ENCODE assay signal across 2 cellular contexts in the genomic region with DNA sequence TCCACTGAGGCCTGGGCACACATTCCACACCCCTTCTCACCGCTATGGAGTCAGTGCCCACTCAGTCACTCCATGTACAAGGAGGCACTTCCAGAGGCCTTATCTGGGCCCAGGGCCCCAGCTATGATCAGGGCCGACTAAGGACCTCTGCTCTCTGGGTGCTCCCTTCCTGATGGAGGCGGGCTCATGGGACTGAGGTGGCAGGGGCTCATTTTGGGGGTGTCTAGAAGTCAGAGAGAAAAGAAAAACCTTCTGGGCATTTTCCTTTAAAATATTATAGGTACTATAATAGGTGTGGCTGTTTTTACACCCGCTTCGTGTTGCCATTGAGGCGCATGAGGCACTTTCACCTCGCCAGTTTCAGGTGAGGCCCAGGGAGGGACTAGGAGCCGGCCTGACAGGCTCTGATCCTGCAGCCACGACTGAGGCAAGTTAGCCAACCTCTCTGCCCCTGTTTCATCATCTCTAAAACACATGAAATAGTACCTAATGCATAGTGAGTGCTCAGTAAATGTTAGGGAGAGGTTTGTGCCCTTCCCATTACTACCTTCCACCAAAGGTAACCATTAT.
TF ChIP-seq lines count a peak whose summit lies in the region.

No MANE protein-coding gene starts in this region.

TF ChIP-seq in SK-N-SH, 30 proteins besides CTCF, POLR2A, EP300 and RAD21 (continued from another document):
- TF ChIP-seq SIN3A (IDR thresholded peaks at IDR 0.05; ENCODE audit: borderline replicate concordance, low read depth, low read length) = no peak
- TF ChIP-seq, protein P1, sequence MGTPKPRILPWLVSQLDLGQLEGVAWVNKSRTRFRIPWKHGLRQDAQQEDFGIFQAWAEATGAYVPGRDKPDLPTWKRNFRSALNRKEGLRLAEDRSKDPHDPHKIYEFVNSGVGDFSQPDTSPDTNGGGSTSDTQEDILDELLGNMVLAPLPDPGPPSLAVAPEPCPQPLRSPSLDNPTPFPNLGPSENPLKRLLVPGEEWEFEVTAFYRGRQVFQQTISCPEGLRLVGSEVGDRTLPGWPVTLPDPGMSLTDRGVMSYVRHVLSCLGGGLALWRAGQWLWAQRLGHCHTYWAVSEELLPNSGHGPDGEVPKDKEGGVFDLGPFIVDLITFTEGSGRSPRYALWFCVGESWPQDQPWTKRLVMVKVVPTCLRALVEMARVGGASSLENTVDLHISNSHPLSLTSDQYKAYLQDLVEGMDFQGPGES (IDR thresholded peaks at IDR 0.05; ENCODE audit: low read depth, low read length) = no peak
- TF ChIP-seq, protein P2, sequence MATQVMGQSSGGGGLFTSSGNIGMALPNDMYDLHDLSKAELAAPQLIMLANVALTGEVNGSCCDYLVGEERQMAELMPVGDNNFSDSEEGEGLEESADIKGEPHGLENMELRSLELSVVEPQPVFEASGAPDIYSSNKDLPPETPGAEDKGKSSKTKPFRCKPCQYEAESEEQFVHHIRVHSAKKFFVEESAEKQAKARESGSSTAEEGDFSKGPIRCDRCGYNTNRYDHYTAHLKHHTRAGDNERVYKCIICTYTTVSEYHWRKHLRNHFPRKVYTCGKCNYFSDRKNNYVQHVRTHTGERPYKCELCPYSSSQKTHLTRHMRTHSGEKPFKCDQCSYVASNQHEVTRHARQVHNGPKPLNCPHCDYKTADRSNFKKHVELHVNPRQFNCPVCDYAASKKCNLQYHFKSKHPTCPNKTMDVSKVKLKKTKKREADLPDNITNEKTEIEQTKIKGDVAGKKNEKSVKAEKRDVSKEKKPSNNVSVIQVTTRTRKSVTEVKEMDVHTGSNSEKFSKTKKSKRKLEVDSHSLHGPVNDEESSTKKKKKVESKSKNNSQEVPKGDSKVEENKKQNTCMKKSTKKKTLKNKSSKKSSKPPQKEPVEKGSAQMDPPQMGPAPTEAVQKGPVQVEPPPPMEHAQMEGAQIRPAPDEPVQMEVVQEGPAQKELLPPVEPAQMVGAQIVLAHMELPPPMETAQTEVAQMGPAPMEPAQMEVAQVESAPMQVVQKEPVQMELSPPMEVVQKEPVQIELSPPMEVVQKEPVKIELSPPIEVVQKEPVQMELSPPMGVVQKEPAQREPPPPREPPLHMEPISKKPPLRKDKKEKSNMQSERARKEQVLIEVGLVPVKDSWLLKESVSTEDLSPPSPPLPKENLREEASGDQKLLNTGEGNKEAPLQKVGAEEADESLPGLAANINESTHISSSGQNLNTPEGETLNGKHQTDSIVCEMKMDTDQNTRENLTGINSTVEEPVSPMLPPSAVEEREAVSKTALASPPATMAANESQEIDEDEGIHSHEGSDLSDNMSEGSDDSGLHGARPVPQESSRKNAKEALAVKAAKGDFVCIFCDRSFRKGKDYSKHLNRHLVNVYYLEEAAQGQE (IDR thresholded peaks at IDR 0.05; ENCODE audit: low read depth, low read length) = no peak
- TF ChIP-seq FOXM1 (IDR thresholded peaks at IDR 0.05; ENCODE audit: low read depth) = no peak
- TF ChIP-seq YY1 (IDR thresholded peaks at IDR 0.05; ENCODE audit: low read depth) = no peak
- TF ChIP-seq FOSL2 (IDR thresholded peaks at IDR 0.05; ENCODE audit: borderline replicate concordance, low read depth) = no peak
- no peak for TF ChIP-seq GABPA (IDR thresholded peaks at IDR 0.05; ENCODE audit: low read depth)
- TF ChIP-seq PBX3 (IDR thresholded peaks at IDR 0.05) = no peak
- TF ChIP-seq TAF1 (IDR thresholded peaks at IDR 0.05; ENCODE audit: borderline replicate concordance, low read depth, low read length) = no peak
- TF ChIP-seq EZH2phosphoT487 (IDR thresholded peaks at IDR 0.05; ENCODE audit: borderline replicate concordance, low read depth) = no peak
- no peak for TF ChIP-seq JUND (IDR thresholded peaks at IDR 0.05)
- TF ChIP-seq MXI1 (IDR thresholded peaks at IDR 0.05; ENCODE audit: low read depth, low read length) = no peak
- TF ChIP-seq RCOR1 (IDR thresholded peaks at IDR 0.05; ENCODE audit: low read length) = no peak
- no peak for TF ChIP-seq TEAD4 (IDR thresholded peaks at IDR 0.05; ENCODE audit: borderline replicate concordance, insufficient read depth)
- TF ChIP-seq GATA2 (CRISPR knock-in tag; IDR thresholded peaks at IDR 0.05) = no peak
- TF ChIP-seq, protein P3, sequence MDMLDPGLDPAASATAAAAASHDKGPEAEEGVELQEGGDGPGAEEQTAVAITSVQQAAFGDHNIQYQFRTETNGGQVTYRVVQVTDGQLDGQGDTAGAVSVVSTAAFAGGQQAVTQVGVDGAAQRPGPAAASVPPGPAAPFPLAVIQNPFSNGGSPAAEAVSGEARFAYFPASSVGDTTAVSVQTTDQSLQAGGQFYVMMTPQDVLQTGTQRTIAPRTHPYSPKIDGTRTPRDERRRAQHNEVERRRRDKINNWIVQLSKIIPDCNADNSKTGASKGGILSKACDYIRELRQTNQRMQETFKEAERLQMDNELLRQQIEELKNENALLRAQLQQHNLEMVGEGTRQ (IDR thresholded peaks at IDR 0.05; ENCODE audit: borderline replicate concordance, low read depth, low read length) = no peak

TF ChIP-seq in SK-N-SH treated with all-trans-retinoic acid at 6 μM for 48 hours, 23 proteins besides CTCF, POLR2A, EP300 and RAD21 (continued from another document):
- TF ChIP-seq CREB5 (CRISPR knock-in tag; IDR thresholded peaks at IDR 0.05; ENCODE audit: low read depth) (no peak), ZFP30 (CRISPR knock-in tag; IDR thresholded peaks at IDR 0.05) (no peak), ZFP3 (CRISPR knock-in tag; IDR thresholded peaks at IDR 0.05) (no peak), ESRRG (CRISPR knock-in tag; IDR thresholded peaks at IDR 0.05) (no peak)
- TF ChIP-seq, protein P4, sequence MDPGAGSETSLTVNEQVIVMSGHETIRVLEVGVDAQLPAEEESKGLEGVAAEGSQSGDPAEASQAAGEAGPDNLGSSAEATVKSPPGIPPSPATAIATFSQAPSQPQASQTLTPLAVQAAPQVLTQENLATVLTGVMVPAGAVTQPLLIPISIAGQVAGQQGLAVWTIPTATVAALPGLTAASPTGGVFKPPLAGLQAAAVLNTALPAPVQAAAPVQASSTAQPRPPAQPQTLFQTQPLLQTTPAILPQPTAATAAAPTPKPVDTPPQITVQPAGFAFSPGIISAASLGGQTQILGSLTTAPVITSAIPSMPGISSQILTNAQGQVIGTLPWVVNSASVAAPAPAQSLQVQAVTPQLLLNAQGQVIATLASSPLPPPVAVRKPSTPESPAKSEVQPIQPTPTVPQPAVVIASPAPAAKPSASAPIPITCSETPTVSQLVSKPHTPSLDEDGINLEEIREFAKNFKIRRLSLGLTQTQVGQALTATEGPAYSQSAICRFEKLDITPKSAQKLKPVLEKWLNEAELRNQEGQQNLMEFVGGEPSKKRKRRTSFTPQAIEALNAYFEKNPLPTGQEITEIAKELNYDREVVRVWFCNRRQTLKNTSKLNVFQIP (CRISPR knock-in tag; IDR thresholded peaks at IDR 0.05; ENCODE audit: borderline replicate concordance, low read depth) = no peak
TF ChIP-seq in SK-N-SH treated with all-trans-retinoic acid at 6 μM for 48 hours: peak in this region for 0.
